11 cellular contexts compared by ENCODE assay signal in genomic region chr6:31246051-31246495, GRCh38. TPM values are rescaled to one million over a fixed set of nuclear protein-coding genes. Genes with fewer than 3 reads are reported as not detected.
DNase-seq lines count a peak whose midpoint lies in the region; ATAC-seq, FAIRE-seq and TF ChIP-seq lines count a peak whose summit lies in the region.
"Had no signal": no experiment of that assay in that cellular context is flagged by ENCODE, and none has a peak within 500 bp of the region (broad histone marks: within the 10 kb centered on the region; RNA-seq: fewer than 3 reads in every experiment).

No MANE protein-coding gene starts in this region.

- H2AFZ ChIP-seq in mammary epithelial cell (ENCODE audit: low read depth, low read length) (no peak overlapping the region), HepG2 (ENCODE audit: low read length) (no peak overlapping the region), OCI-LY7 (ENCODE audit: low read length) (no peak overlapping the region)

- in situ Hi-C loops in mammary epithelial cell (cut with MboI; ENCODE audit: low sequenced_read_pairs in 2 of 2) (no loop called here), HepG2 (cut with HindIII; ENCODE audit: extremely low pct_ligation_motif_present, low pct_unique_long_range_greater_than_20kb) (no loop called here)

- dilution Hi-C loops in mammary epithelial cell (cut with HindIII; ENCODE audit: low sequenced_read_pairs) = no loop called here

- H4K20me1 ChIP-seq in mammary epithelial cell (ENCODE audit: insufficient read depth, low read length) (no peaks in the 10 kb centered on the region), HepG2 (ENCODE audit: insufficient read depth, low read length) (no peaks in the 10 kb centered on the region), OCI-LY7 (ENCODE audit: insufficient read depth, low read length) (no peaks in the 10 kb centered on the region)

- H3K4me1 ChIP-seq in mammary epithelial cell (ENCODE audit: insufficient read depth, low read length) = peaks cover 18% of the 10 kb centered on the region
- peaks cover 9% of the 10 kb centered on the region; the same call in 1 of the 2 replicates for H3K4me1 ChIP-seq in HepG2 (ENCODE audit: insufficient read depth, low read length)
- no peaks in the 10 kb centered on the region for H3K4me1 ChIP-seq in OCI-LY7 (ENCODE audit: insufficient read depth, low read length, poor library complexity, severe bottlenecking)

- BruUV-seq in mammary epithelial cell (replicated peaks; lab: Mats Ljungman, UMichigan) (no TSS peak), HepG2 (replicated peaks; lab: Mats Ljungman, UMichigan) (no TSS peak), OCI-LY7 (replicated peaks; lab: Mats Ljungman, UMichigan) (no TSS peak)

- TF ChIP-seq CTCF in AG10803 (conservative IDR thresholded peaks at IDR 0.05; ENCODE audit: low read length) (no peak), mammary epithelial cell (conservative IDR thresholded peaks at IDR 0.05 in 1 of 2, IDR thresholded peaks at IDR 0.05 in 1 of 2; ENCODE audit: extremely low read depth in 1 of 2, insufficient read depth in 1 of 2, low read depth in 1 of 2, low read length in 2 of 2) (no peak), HepG2 (CRISPR knock-in tag; IDR thresholded peaks at IDR 0.05) (no peak), OCI-LY7 (conservative IDR thresholded peaks at IDR 0.05; ENCODE audit: low read length) (no peak)

- H3K9ac ChIP-seq in mammary epithelial cell (ENCODE audit: insufficient read depth, low read length) (no peak overlapping the region), HepG2 (ENCODE audit: insufficient read depth, low read depth, low read length) (no peak overlapping the region)

- H3K79me2 ChIP-seq in mammary epithelial cell (ENCODE audit: insufficient read depth, low read length) = no peaks in the 10 kb centered on the region
- H3K79me2 ChIP-seq in HepG2 (ENCODE audit: insufficient read depth, low read length) = no peaks in the 10 kb centered on the region
- H3K79me2 ChIP-seq in OCI-LY7 (ENCODE audit: insufficient read depth, low read depth, low read length) = no peaks in the 10 kb centered on the region

- no peak overlapping the region for H3K4me3 ChIP-seq in AG10803 (ENCODE audit: low read length)
- H3K4me3 ChIP-seq in mammary epithelial cell (replicated peaks in 1 of 3; ENCODE audit: insufficient read depth in 1 of 3, low read depth in 2 of 3, low read length in 3 of 3) = no peak overlapping the region
- no peak overlapping the region for H3K4me3 ChIP-seq in HepG2 (replicated peaks in 1 of 3; ENCODE audit: insufficient read depth in 1 of 3, low read depth in 2 of 3, low read length in 3 of 3)
- H3K4me3 ChIP-seq in OCI-LY7 (ENCODE audit: low read depth, low read length, poor library complexity, severe bottlenecking) = no peak overlapping the region

- no peak for FAIRE-seq in HepG2 (lab: Jason Lieb, UNC)

- DNase-seq in AG10803 (ENCODE audit: low read depth) (peak; percentile 56), LoVo (ENCODE audit: low spot score) (peak; percentile 78), mammary epithelial cell (peak; percentile 95), HepG2 (ENCODE audit: low spot score) (peak; percentile 68), OCI-LY7 (ENCODE audit: low spot score) (no peak), NK-92 (lab: John Stamatoyannopoulos, UW; ENCODE audit: unreplicated experiment) (no peak), globus pallidus (ENCODE audit: low spot score) (no peak)
- DNase-seq in stimulated activated naive CD4-positive, alpha-beta T cell (lab: John Stamatoyannopoulos, UW) = no peak
- DNase-seq: CD4-positive, alpha-beta memory T cell; head of caudate nucleus; NCI-H187 had no signal

- H3K9me2 ChIP-seq in OCI-LY7 (ENCODE audit: insufficient read depth, low read length) = peaks cover 4% of the 10 kb centered on the region; the same call in 1 of the 2 replicates

- TF ChIP-seq POLR2A in HepG2 (IDR thresholded peaks at IDR 0.05; ENCODE audit: insufficient read depth in 1 of 2, low read depth in 2 of 2, low read length in 2 of 2) = no peak

- no peak for TF ChIP-seq RAD21 in HepG2 (CRISPR knock-in tag; IDR thresholded peaks at IDR 0.05)

- H3K36me3 ChIP-seq in mammary epithelial cell (ENCODE audit: insufficient read depth, low read length) (no peaks in the 10 kb centered on the region), HepG2 (replicated peaks in 1 of 2; ENCODE audit: control insufficient read depth in 1 of 2, insufficient read depth in 2 of 2, low read length in 2 of 2) (no peaks in the 10 kb centered on the region), OCI-LY7 (ENCODE audit: insufficient read depth, low read length) (no peaks in the 10 kb centered on the region; the same call in 1 of the 2 replicates)

- intact Hi-C loops in mammary epithelial cell (cut with micrococcal nuclease) (loop anchor here (2.0 kb wide), 2 partner anchors 25 to 43 kb away; no protein-coding TSS in a partner anchor), HepG2 (cut with micrococcal nuclease; ENCODE audit: unreplicated experiment) (no loop called here), OCI-LY7 (cut with micrococcal nuclease; ENCODE audit: unreplicated experiment) (loop anchor here (2.0 kb wide), 1 partner anchor 75 kb away; no protein-coding TSS in a partner anchor)

- WGBS in mammary epithelial cell (ENCODE audit: low coverage, missing lambda C conversion rate) = 3% methylated on average over 2 of the region's 2 CpGs
- WGBS in HepG2 (ENCODE audit: low lambda C conversion rate) = 0% methylated on average over 2 of the region's 2 CpGs

- peaks cover 4% of the 10 kb centered on the region for H3K9me3 ChIP-seq in mammary epithelial cell (replicated peaks; ENCODE audit: insufficient read depth, low read length)
- no peaks in the 10 kb centered on the region for H3K9me3 ChIP-seq in HepG2 (ENCODE audit: low read length)
- H3K9me3 ChIP-seq in OCI-LY7 (ENCODE audit: low read length) = peaks cover 5% of the 10 kb centered on the region; the same call in 1 of the 2 replicates

- H3K27ac ChIP-seq in mammary epithelial cell (ENCODE audit: insufficient read depth, low read depth, low read length) = no peak overlapping the region
- no peak overlapping the region for H3K27ac ChIP-seq in HepG2 (ENCODE audit: extremely low read length, insufficient read depth, low read length)
- no peak overlapping the region for H3K27ac ChIP-seq in OCI-LY7 (ENCODE audit: low read depth, low read length, poor library complexity, severe bottlenecking)

- POLR2A ChIA-PET in HepG2 (lab: Yijun Ruan, JAX) (interaction anchor here (0.8 to 1.3 kb wide), 3 partner anchors 14 to 37 kb away, joined by 3 to 4 read pairs (median 4); no protein-coding TSS in a partner anchor), OCI-LY7 (lab: Charles Lee) (interaction anchor here (1.1 kb wide), 1 partner anchor 328 kb away, joined by 3 read pairs; no protein-coding TSS in a partner anchor)

- peak; percentile 82 for ATAC-seq in HepG2

- H3K4me2 ChIP-seq in mammary epithelial cell (ENCODE audit: insufficient read depth, low read depth, low read length) = peak overlapping the region; percentile 3
- no peak overlapping the region for H3K4me2 ChIP-seq in HepG2 (ENCODE audit: low read depth, low read length)
- no peak overlapping the region for H3K4me2 ChIP-seq in OCI-LY7 (ENCODE audit: low read length)

- H3K27me3 ChIP-seq in mammary epithelial cell (ENCODE audit: insufficient read depth, low read length) = no peaks in the 10 kb centered on the region
- H3K27me3 ChIP-seq in HepG2 (ENCODE audit: control insufficient read depth in 1 of 2, insufficient read depth in 2 of 2, low read length in 2 of 2) = peaks cover 0 to 12% of the 10 kb centered on the region in 2 experiments; a peak in 3 of 5 replicates

- TF ChIP-seq EP300 in HepG2 (IDR thresholded peaks at IDR 0.05; ENCODE audit: low read depth in 2 of 2, low read length in 2 of 2) (no peak), HepG2 (CRISPR knock-in tag; IDR thresholded peaks at IDR 0.05; ENCODE audit: borderline replicate concordance) (no peak)

- CTCF ChIA-PET in mammary epithelial cell (lab: Charles Lee; ENCODE audit: low non-redundant PET) = interaction anchor here (0.5 to 0.6 kb wide), 2 partner anchors 153 to 1033 kb away, joined by 3 read pairs; no protein-coding TSS in a partner anchor
- CTCF ChIA-PET in HepG2 (lab: Yijun Ruan, JAX; ENCODE audit: low intra/inter-chr PET ratio, low total read pairs) = no interaction called here
- CTCF ChIA-PET in OCI-LY7 (lab: Charles Lee; ENCODE audit: unreplicated experiment) = interaction anchor here (0.6 kb wide), 1 partner anchor 642 kb away, joined by 16 read pairs; no protein-coding TSS in a partner anchor

TF ChIP-seq in HepG2, 621 proteins besides CTCF, POLR2A, EP300 and RAD21 (continues in another document):
- peak; percentile 82 for TF ChIP-seq TEAD3 (CRISPR knock-in tag; optimal IDR thresholded peaks at IDR 0.05; ENCODE audit: borderline replicate concordance)

RNA-seq across cellular contexts. Expression of gene HLA-C, which starts 25.8 kb away (rescaled TPM):
- 100 to 1,000 TPM in 1 of 2 donors, 10 to 100 TPM in 1; 82.5 to 256 TPM for total RNA-seq in mammary epithelial cell
- polyA plus RNA-seq in mammary epithelial cell = 265 TPM
- 171 TPM for polyA minus RNA-seq in mammary epithelial cell
- total RNA-seq in HepG2 (2016; rRNA removed; fragmentation: Illumina TruSeq; extraction: Trizol) = 31.5 and 77.1 TPM in 2 replicates
- total RNA-seq in HepG2 (2016; cell fraction: cytosol; rRNA removed; fragmentation: Illumina TruSeq; extraction: Trizol; ENCODE audit: low read depth) = 11.1 and 11.4 TPM in 2 replicates
- total RNA-seq in HepG2 (2016; cell fraction: insoluble cytoplasmic fraction; rRNA removed; fragmentation: Illumina TruSeq; extraction: Trizol) = 29.3 and 79.5 TPM in 2 replicates
- total RNA-seq in HepG2 (2016; cell fraction: membrane; rRNA removed; fragmentation: Illumina TruSeq; extraction: Trizol) = 16.7 and 18.2 TPM in 2 replicates
- 75.7 and 83.6 TPM in 2 replicates for total RNA-seq in HepG2 (2016; cell fraction: nucleus; rRNA removed; fragmentation: Illumina TruSeq; extraction: Trizol)
- 155 and 225 TPM in 2 replicates for polyA plus RNA-seq in HepG2 (2011; rRNA removed)
- polyA plus RNA-seq in HepG2 (2011; cell fraction: cytosol; rRNA removed) = 132 and 177 TPM in 2 replicates
- 166 and 204 TPM in 2 replicates for polyA plus RNA-seq in HepG2 (2011; cell fraction: nucleus; rRNA removed)
- 152 and 161 TPM in 2 replicates for polyA plus RNA-seq in HepG2 (2012)
- 19.1 and 20.4 TPM in 2 replicates for polyA plus RNA-seq in HepG2 (2016; cell fraction: cytosol; fragmentation: Illumina TruSeq; extraction: Trizol; ENCODE audit: low read depth)
- 51.5 and 53.3 TPM in 2 replicates for polyA plus RNA-seq in HepG2 (2016; cell fraction: insoluble cytoplasmic fraction; fragmentation: Illumina TruSeq; extraction: Trizol; ENCODE audit: low read depth)
- 19.8 and 20.8 TPM in 2 replicates for polyA plus RNA-seq in HepG2 (2016; cell fraction: membrane; fragmentation: Illumina TruSeq; extraction: Trizol; ENCODE audit: low read depth)
- 190 and 201 TPM in 2 replicates for polyA plus RNA-seq in HepG2 (2016; cell fraction: nucleus; fragmentation: Illumina TruSeq; extraction: Trizol; ENCODE audit: insufficient read depth, low read depth)
- 121 and 159 TPM in 2 replicates for polyA minus RNA-seq in HepG2 (2011; rRNA and poly(A)+ RNA removed; ENCODE audit: low replicate concordance)
- 53.4 and 67.8 TPM in 2 replicates for polyA minus RNA-seq in HepG2 (2011; cell fraction: cytosol; rRNA and poly(A)+ RNA removed)
- 20.1 and 26.0 TPM in 2 replicates for polyA minus RNA-seq in HepG2 (2011; cell fraction: nucleus; rRNA and poly(A)+ RNA removed)
- 333 and 406 TPM in 2 replicates for total RNA-seq in OCI-LY7 (2014; rRNA removed; shearing (Covaris generic))
- total RNA-seq in OCI-LY7 (2022) = 404 and 419 TPM in 2 replicates

Comparison
In these comparisons a context has a peak if more than half of its experiments do, and no peak if none do; other contexts are left out.
1. DNase-seq: peak in AG10803 (single experiment), LoVo (single experiment), mammary epithelial cell (single experiment) and HepG2 (single experiment); none in OCI-LY7 (single experiment), NK-92 (single experiment), globus pallidus (single experiment) and stimulated activated naive CD4-positive, alpha-beta T cell (0 of 6).